In genomic region chr12:47783024-47783755, GRCh38 we compare ENCODE assay signal across 10 cellular contexts. TPM values are rescaled to one million over a fixed set of nuclear protein-coding genes. Genes with fewer than 3 reads are reported as not detected.
DNase-seq lines count a peak whose midpoint lies in the region; ATAC-seq and TF ChIP-seq lines count a peak whose summit lies in the region.
"Had no signal": no experiment of that assay in that cellular context is flagged by ENCODE, and none has a peak within 500 bp of the region (broad histone marks: within the 10 kb centered on the region; RNA-seq: fewer than 3 reads in every experiment).

No MANE protein-coding gene starts in this region.

- H4K91ac ChIP-seq in IMR-90 (ENCODE audit: insufficient read depth, low read depth, low read length) = no peak overlapping the region

- no peak for TF ChIP-seq RAD21 in IMR-90 (IDR thresholded peaks at IDR 0.05; ENCODE audit: low read length)

- H3K36me3 ChIP-seq in IMR-90 (ENCODE audit: control insufficient read depth, insufficient read depth, low read length) (peaks cover 59% of the 10 kb centered on the region), gastrocnemius medialis (peaks cover 0 to 65% of the 10 kb centered on the region in 2 donors)

- no peak overlapping the region for H2BK20ac ChIP-seq in IMR-90 (ENCODE audit: low read depth, low read length)

- H3K79me1 ChIP-seq in IMR-90 (ENCODE audit: low read depth in 1 of 2, low read length in 2 of 2) = peaks cover 0 to 15% of the 10 kb centered on the region in 2 experiments; a peak in 3 of 4 replicates

- TF ChIP-seq CTCF in IMR-90 (conservative IDR thresholded peaks at IDR 0.05; ENCODE audit: low read depth, low read length) (no peak), nephron (IDR thresholded peaks at IDR 0.05; ENCODE audit: unreplicated experiment in 3 of 3) (no peak), gastrocnemius medialis (IDR thresholded peaks at IDR 0.05 in 4 of 5, conservative IDR thresholded peaks at IDR 0.05 in 1 of 5) (no peak)

- POLR2A ChIA-PET in IMR-90 (lab: Charles Lee; ENCODE audit: unreplicated experiment) = no interaction called here

- no peak overlapping the region for H3K18ac ChIP-seq in IMR-90 (ENCODE audit: low read depth, low read length)

- H3K9ac ChIP-seq in IMR-90 (ENCODE audit: low read depth, low read length) = no peak overlapping the region

- no peaks in the 10 kb centered on the region for H3K9me3 Mint-ChIP-seq in activated naive CD4-positive, alpha-beta T cell treated with anti-CD3 and anti-CD28 coated beads, Interleukin-2, amount 50 U/mL, for 72 hours
- H3K9me3 Mint-ChIP-seq in nephron = no peaks in the 10 kb centered on the region
- H3K9me3 Mint-ChIP-seq in stimulated activated naive CD8-positive, alpha-beta T cell treated with anti-CD3 and anti-CD28 coated beads, Interleukin-15, amount 100 ng/mL, for 72 hours = no peaks in the 10 kb centered on the region

- H2AFZ ChIP-seq in IMR-90 (replicated peaks; ENCODE audit: low read length, poor library complexity) = no peak overlapping the region

- TF ChIP-seq POLR2A in IMR-90 (IDR thresholded peaks at IDR 0.05; ENCODE audit: low read depth, low read length) (no peak), gastrocnemius medialis (IDR thresholded peaks at IDR 0.05) (no peak)

- H3K4me3 ChIP-seq in IMR-90 (ENCODE audit: insufficient read depth, low read depth, low read length) (no peak overlapping the region), gastrocnemius medialis (no peak overlapping the region)

- DNase-seq in IMR-90 = no peak
- no peak for DNase-seq in activated naive CD4-positive, alpha-beta T cell treated with anti-CD3 and anti-CD28 coated beads, Interleukin-2, amount 50 U/mL, for 72 hours (ENCODE audit: low spot score in 2 of 2)
- DNase-seq in stimulated activated naive CD8-positive, alpha-beta T cell treated with anti-CD3 and anti-CD28 coated beads, Interleukin-15, amount 100 ng/mL, for 72 hours = no peak
- no peak for DNase-seq in gastrocnemius medialis
- DNase-seq in islet precursor cell = no peak
- DNase-seq: NK-92 treated with Interleukin-12 subunit alpha and Interleukin-12 subunit beta, amount 100 ng/mL, for 24 hours had no signal

- H3K9me3 ChIP-seq in IMR-90 (ENCODE audit: control insufficient read depth, insufficient read depth, low read length) (no peaks in the 10 kb centered on the region), gastrocnemius medialis (no peaks in the 10 kb centered on the region)

- H3K4me3 Mint-ChIP-seq in nephron = no peak overlapping the region
- no peak overlapping the region for H3K4me3 Mint-ChIP-seq in stimulated activated naive CD8-positive, alpha-beta T cell treated with anti-CD3 and anti-CD28 coated beads, Interleukin-15, amount 100 ng/mL, for 72 hours

- ATAC-seq in IMR-90 (ENCODE audit: low read depth) (no peak), gastrocnemius medialis (no peak)
- no peak for ATAC-seq in activated naive CD4-positive, alpha-beta T cell treated with anti-CD3 and anti-CD28 coated beads, Interleukin-2, amount 50 U/mL, for 72 hours
- no peak for ATAC-seq in stimulated activated naive CD8-positive, alpha-beta T cell treated with anti-CD3 and anti-CD28 coated beads, Interleukin-15, amount 100 ng/mL, for 72 hours

- H2BK5ac ChIP-seq in IMR-90 (ENCODE audit: low read depth, low read length, poor library complexity, severe bottlenecking) = no peak overlapping the region

- peaks cover 6% of the 10 kb centered on the region for H3K4me1 Mint-ChIP-seq in nephron
- peaks cover 82% of the 10 kb centered on the region for H3K4me1 Mint-ChIP-seq in stimulated activated naive CD8-positive, alpha-beta T cell treated with anti-CD3 and anti-CD28 coated beads, Interleukin-15, amount 100 ng/mL, for 72 hours

- no peak overlapping the region for H3K56ac ChIP-seq in IMR-90 (ENCODE audit: extremely low read depth, insufficient read depth, low read length)

- no peak overlapping the region for H2BK15ac ChIP-seq in IMR-90 (ENCODE audit: low read depth, low read length)

- H4K5ac ChIP-seq in IMR-90 (ENCODE audit: low read depth, low read length) = no peak overlapping the region

- no peaks in the 10 kb centered on the region for H3K27me3 Mint-ChIP-seq in nephron (ENCODE audit: low read depth)
- no peaks in the 10 kb centered on the region for H3K27me3 Mint-ChIP-seq in stimulated activated naive CD8-positive, alpha-beta T cell treated with anti-CD3 and anti-CD28 coated beads, Interleukin-15, amount 100 ng/mL, for 72 hours

- no peak overlapping the region for H2BK120ac ChIP-seq in IMR-90 (ENCODE audit: low read depth, low read length)

- CTCF ChIA-PET in IMR-90 (lab: Yijun Ruan, JAX) = no interaction called here

- peaks cover 20 to 30% of the 10 kb centered on the region in 2 donors for H3K36me3 Mint-ChIP-seq in activated naive CD4-positive, alpha-beta T cell treated with anti-CD3 and anti-CD28 coated beads, Interleukin-2, amount 50 U/mL, for 72 hours
- peaks cover 41% of the 10 kb centered on the region for H3K36me3 Mint-ChIP-seq in nephron (ENCODE audit: low read depth)

- no peak overlapping the region for H2AK5ac ChIP-seq in IMR-90 (ENCODE audit: low read depth, low read length)

- peak overlapping the region; percentile 77 to 85 for H3K27ac Mint-ChIP-seq in activated naive CD4-positive, alpha-beta T cell treated with anti-CD3 and anti-CD28 coated beads, Interleukin-2, amount 50 U/mL, for 72 hours
- H3K27ac Mint-ChIP-seq in nephron = peak overlapping the region in 2 of 3 experiments; percentile 6 to 26
- H3K27ac Mint-ChIP-seq in stimulated activated naive CD8-positive, alpha-beta T cell treated with anti-CD3 and anti-CD28 coated beads, Interleukin-15, amount 100 ng/mL, for 72 hours = no peak overlapping the region

- WGBS in IMR-90 (ENCODE audit: extremely low coverage in 2 of 2, insufficient read length in 1 of 2), 2 experiments = 100% methylated on average over 1 of the region's 17 CpGs; no CpG with 5 or more reads in 1 of the 2 experiments

- H3K9me1 ChIP-seq in IMR-90 (ENCODE audit: insufficient read depth, low read length) = no peaks in the 10 kb centered on the region

- dilution Hi-C loops in IMR-90 (cut with HindIII; ENCODE audit: low sequenced_read_pairs, unreplicated experiment) = loop anchor here (10.0 kb wide), 1 partner anchor 62 kb away; no protein-coding TSS in a partner anchor

- H3K4me1 ChIP-seq in IMR-90 (ENCODE audit: control insufficient read depth, insufficient read depth, low read length) (no peaks in the 10 kb centered on the region), gastrocnemius medialis (peaks cover 10 to 18% of the 10 kb centered on the region in 2 donors)

- no peak overlapping the region for H3K27ac ChIP-seq in IMR-90 (ENCODE audit: insufficient read depth, low read length)
- no peak overlapping the region for H3K27ac ChIP-seq in gastrocnemius medialis

- no peak overlapping the region for H4K8ac ChIP-seq in IMR-90 (ENCODE audit: low read depth in 2 of 2, low read length in 2 of 2)

- no peaks in the 10 kb centered on the region for H3K27me3 ChIP-seq in IMR-90 (ENCODE audit: control insufficient read depth, insufficient read depth, low read length)
- H3K27me3 ChIP-seq in gastrocnemius medialis = no peaks in the 10 kb centered on the region

- H3K4ac ChIP-seq in IMR-90 (ENCODE audit: low read depth, low read length) = no peak overlapping the region

- intact Hi-C loops in IMR-90 (cut with micrococcal nuclease) (no loop called here), gastrocnemius medialis (cut with DNase I; ENCODE audit: low total_unique reads) (no loop called here)

- H3K4me2 ChIP-seq in IMR-90 (ENCODE audit: low read depth, low read length) = no peak overlapping the region

- H4K20me1 ChIP-seq in IMR-90 (ENCODE audit: insufficient read depth, low read length) = peaks cover 16% of the 10 kb centered on the region; the same call in 1 of the 2 replicates

- peak overlapping the region; percentile 10 for H2AK9ac ChIP-seq in IMR-90 (replicated peaks; ENCODE audit: low read depth, low read length, poor library complexity)

- in situ Hi-C loops in IMR-90 (cut with MboI; ENCODE audit: low sequenced_read_pairs) = no loop called here
- in situ Hi-C loops in gastrocnemius medialis (cut with MboI; ENCODE audit: low sequenced_read_pairs in 4 of 4) = loop anchor here in 1 of 4 donors (10.0 kb wide), 1 partner anchor 52 kb away; no protein-coding TSS in a partner anchor

- BruUV-seq in IMR-90 (replicated peaks; lab: Mats Ljungman, UMichigan) = TSS peak; percentile 84

- H3K23ac ChIP-seq in IMR-90 (ENCODE audit: low read depth, low read length) = no peak overlapping the region

- no peak overlapping the region for H3K14ac ChIP-seq in IMR-90 (replicated peaks; ENCODE audit: low read depth, low read length)

RNA-seq across cellular contexts. Expression of gene SLC48A1, which starts 10.2 kb away (rescaled TPM):
- total RNA-seq in IMR-90 (2012; rRNA removed) = 4.4 and 4.8 TPM in 2 replicates
- 5.9 and 6.0 TPM in 2 replicates for polyA plus RNA-seq in IMR-90 (2012; rRNA removed)
- 4.1 and 10.3 TPM in 2 replicates for polyA plus RNA-seq in IMR-90 (2012; cell fraction: cytosol; rRNA removed)
- 10.0 and 10.3 TPM in 2 replicates for polyA plus RNA-seq in IMR-90 (2012; cell fraction: nucleus; rRNA removed; ENCODE audit: low replicate concordance)
- 1 to 10 TPM; 5.2 to 7.4 TPM for total RNA-seq in activated naive CD4-positive, alpha-beta T cell treated with anti-CD3 and anti-CD28 coated beads, Interleukin-2, amount 50 U/mL, for 72 hours
- total RNA-seq in gastrocnemius medialis = 10 to 100 TPM; 28.3 to 62.6 (median 45.6) TPM

RNA-seq across cellular contexts. Expression of gene RAPGEF3, which starts 24.5 kb away (rescaled TPM):
- total RNA-seq in IMR-90 (2012; rRNA removed) (0.83 and 1.3 TPM in 2 replicates), gastrocnemius medialis (10 to 100 TPM; 17.0 to 27.0 (median 22.3) TPM)
- polyA plus RNA-seq in IMR-90 (2012; rRNA removed) = 2.0 and 2.9 TPM in 2 replicates
- polyA plus RNA-seq in IMR-90 (2012; cell fraction: cytosol; rRNA removed) = 1.7 TPM in 2 replicates
- polyA plus RNA-seq in IMR-90 (2012; cell fraction: nucleus; rRNA removed; ENCODE audit: low replicate concordance) = 11.2 and 11.8 TPM in 2 replicates
- total RNA-seq in activated naive CD4-positive, alpha-beta T cell treated with anti-CD3 and anti-CD28 coated beads, Interleukin-2, amount 50 U/mL, for 72 hours = 1 to 10 TPM; 1.1 to 2.7 TPM

RNA-seq across cellular contexts. Expression of gene HDAC7, which starts 36.5 kb away (rescaled TPM):
- 10.4 and 10.6 TPM in 2 replicates for total RNA-seq in IMR-90 (2012; rRNA removed)
- 64.7 and 65.1 TPM in 2 replicates for polyA plus RNA-seq in IMR-90 (2012; rRNA removed)
- polyA plus RNA-seq in IMR-90 (2012; cell fraction: cytosol; rRNA removed) = 51.5 and 60.5 TPM in 2 replicates
- 183 and 377 TPM in 2 replicates for polyA plus RNA-seq in IMR-90 (2012; cell fraction: nucleus; rRNA removed; ENCODE audit: low replicate concordance)
- 100 to 1,000 TPM; 285 to 334 TPM for total RNA-seq in activated naive CD4-positive, alpha-beta T cell treated with anti-CD3 and anti-CD28 coated beads, Interleukin-2, amount 50 U/mL, for 72 hours
- total RNA-seq in gastrocnemius medialis = 10 to 100 TPM; 12.2 to 27.1 (median 17.0) TPM

RNA-seq across cellular contexts. Expression of gene ENDOU, which starts 57.9 kb away (rescaled TPM):
- total RNA-seq in IMR-90 (2012; rRNA removed) (under 0.01 TPM in 2 replicates), gastrocnemius medialis (under 1 TPM in 1 of 4 donors, not detected in 3; 0.16 TPM)
- 0.07 and 0.09 TPM in 2 replicates for polyA plus RNA-seq in IMR-90 (2012; rRNA removed)
- 0.03 TPM in 1 of 2 replicates, not detected in the other for polyA plus RNA-seq in IMR-90 (2012; cell fraction: cytosol; rRNA removed)
- polyA plus RNA-seq in IMR-90 (2012; cell fraction: nucleus; rRNA removed; ENCODE audit: low replicate concordance) = 0.11 and 0.15 TPM in 2 replicates
- not detected for total RNA-seq in activated naive CD4-positive, alpha-beta T cell treated with anti-CD3 and anti-CD28 coated beads, Interleukin-2, amount 50 U/mL, for 72 hours
- total RNA-seq: glomerular endothelial cell; lung microvascular endothelial cell; T-helper 1 cell treated with Interleukin-12 subunit alpha and Interleukin-12 subunit beta and Interleukin-4 antibody, amounts not matched to agents 30 ng/mL and 1 ng/mL, for 36 hours had no signal

Comparison
In these comparisons a context has a peak if more than half of its experiments do, and no peak if none do; other contexts are left out.
1. H3K27ac Mint-ChIP-seq: peak in activated naive CD4-positive, alpha-beta T cell treated with anti-CD3 and anti-CD28 coated beads, Interleukin-2, amount 50 U/mL, for 72 hours (2 of 2) and nephron (2 of 3); none in stimulated activated naive CD8-positive, alpha-beta T cell treated with anti-CD3 and anti-CD28 coated beads, Interleukin-15, amount 100 ng/mL, for 72 hours (0 of 2).
2. RNA of gene HDAC7, which starts 36.5 kb away (total RNA-seq): 285 to 334 TPM in activated naive CD4-positive, alpha-beta T cell treated with anti-CD3 and anti-CD28 coated beads, Interleukin-2, amount 50 U/mL, for 72 hours; 12.2 to 27.1 TPM in gastrocnemius medialis and 10.4 to 10.6 TPM in IMR-90; every median in the first group is over 10 times any median in the second.